Comparison of ENCODE assay signal across 18 cellular contexts in genomic region chrX:17474892-17475291, GRCh38.
DNase-seq lines count a peak whose midpoint lies in the region; ATAC-seq and TF ChIP-seq lines count a peak whose summit lies in the region.
"Had no signal": no experiment of that assay in that cellular context is flagged by ENCODE, and none has a peak within 500 bp of the region (broad histone marks: within the 10 kb centered on the region; RNA-seq: fewer than 3 reads in every experiment).

No MANE protein-coding gene starts in this region.

- H3K27me3 Mint-ChIP-seq in CD4-positive, alpha-beta T cell: no peaks in the 10 kb centered on the region
- H3K27me3 Mint-ChIP-seq: activated CD4-positive, alpha-beta memory T cell treated with anti-CD3 and anti-CD28 coated beads for 36 hours had no signal

- H2AFZ ChIP-seq in PC-3 (ENCODE audit: low read length): no peak overlapping the region

- H3K4me1 Mint-ChIP-seq in CD4-positive, alpha-beta T cell (ENCODE audit: low read depth): no peaks in the 10 kb centered on the region
- H3K4me1 Mint-ChIP-seq: activated naive CD8-positive, alpha-beta T cell treated with anti-CD3 and anti-CD28 coated beads, Interleukin-2, amount 10 ng/mL, durations not matched to agents 7 days and 5 days had no signal

- POLR2A ChIA-PET in PC-3 (lab: Charles Lee; ENCODE audit: unreplicated experiment): no interaction called here
- POLR2A ChIA-PET in CD4-positive, alpha-beta T cell (lab: Charles Lee): no interaction called here

- no peaks in the 10 kb centered on the region for H3K9me2 ChIP-seq in PC-3 (replicated peaks; ENCODE audit: low read length)

- no peaks in the 10 kb centered on the region for H3K36me3 Mint-ChIP-seq in CD4-positive, alpha-beta T cell (ENCODE audit: low read depth)
- H3K36me3 Mint-ChIP-seq: activated CD4-positive, alpha-beta memory T cell treated with anti-CD3 and anti-CD28 coated beads for 36 hours; activated naive CD8-positive, alpha-beta T cell treated with anti-CD3 and anti-CD28 coated beads, Interleukin-2, amount 10 ng/mL, durations not matched to agents 7 days and 5 days had no signal

- CTCF ChIA-PET in PC-3 (lab: Charles Lee): no interaction called here
- CTCF ChIA-PET in CD4-positive, alpha-beta T cell (lab: Charles Lee): no interaction called here

- H4K20me1 ChIP-seq in PC-3 (ENCODE audit: low read length): no peaks in the 10 kb centered on the region

- H3K4me1 ChIP-seq in PC-3 (ENCODE audit: insufficient read depth, low read length): peaks cover 26% of the 10 kb centered on the region
- H3K4me1 ChIP-seq in subcutaneous abdominal adipose tissue (ENCODE audit: control insufficient read depth in 5 of 5, insufficient read depth in 5 of 5, low read length in 5 of 5): peaks cover 0 to 16% (median 0%) of the 10 kb centered on the region in 5 donors

- H3K27ac ChIP-seq in PC-3 (ENCODE audit: low read length) (peak overlapping the region; percentile 77), subcutaneous abdominal adipose tissue (ENCODE audit: low read depth, low read length) (peak overlapping the region; percentile 12)
- no peak overlapping the region for H3K27ac ChIP-seq in CD4-positive, alpha-beta T cell (ENCODE audit: low read depth, low read length)
- H3K27ac ChIP-seq: KMS-11 had no signal

- no peaks in the 10 kb centered on the region for H3F3A ChIP-seq in PC-3 (ENCODE audit: low read length, unreplicated experiment)

- BruUV-seq in PC-3 (replicated peaks; lab: Mats Ljungman, UMichigan): no TSS peak

- H3K9ac ChIP-seq in PC-3 (ENCODE audit: low read length) (peak overlapping the region; percentile 26; the same call in 1 of the 2 replicates), subcutaneous abdominal adipose tissue (ENCODE audit: low read length in 5 of 5) (no peak overlapping the region)
- H3K9ac ChIP-seq: KMS-11 had no signal

- H3K9me3 Mint-ChIP-seq in CD4-positive, alpha-beta T cell: no peaks in the 10 kb centered on the region
- H3K9me3 Mint-ChIP-seq: activated CD4-positive, alpha-beta memory T cell treated with anti-CD3 and anti-CD28 coated beads for 36 hours; activated naive CD8-positive, alpha-beta T cell treated with anti-CD3 and anti-CD28 coated beads, Interleukin-2, amount 10 ng/mL, durations not matched to agents 7 days and 5 days; activated T-cell treated with anti-CD3 and anti-CD28 coated beads, Interleukin-2, amount 50 U/mL, for 72 hours; endodermal cell; nephron had no signal

- H3K4me3 Mint-ChIP-seq in CD4-positive, alpha-beta T cell: no peak overlapping the region
- H3K4me3 Mint-ChIP-seq: activated CD4-positive, alpha-beta memory T cell treated with anti-CD3 and anti-CD28 coated beads for 36 hours; activated naive CD8-positive, alpha-beta T cell treated with anti-CD3 and anti-CD28 coated beads, Interleukin-2, amount 10 ng/mL, durations not matched to agents 7 days and 5 days; activated T-cell treated with anti-CD3 and anti-CD28 coated beads, Interleukin-2, amount 50 U/mL, for 72 hours; endodermal cell; nephron had no signal

- H3K4me2 ChIP-seq in PC-3 (ENCODE audit: low read length): peak overlapping the region; percentile 24
- H3K4me2 ChIP-seq: KMS-11 had no signal

- H3K27me3 ChIP-seq in PC-3 (ENCODE audit: low read length) (no peaks in the 10 kb centered on the region), subcutaneous abdominal adipose tissue (ENCODE audit: control insufficient read depth in 5 of 5, insufficient read depth in 4 of 5, low read length in 5 of 5) (peaks cover 0 to 5% (median 0%) of the 10 kb centered on the region in 5 donors)
- H3K27me3 ChIP-seq in CD4-positive, alpha-beta T cell (ENCODE audit: control insufficient read depth, insufficient read depth, low read length): no peaks in the 10 kb centered on the region

- H3K9me3 ChIP-seq in PC-3 (ENCODE audit: low read length): no peaks in the 10 kb centered on the region
- H3K9me3 ChIP-seq in subcutaneous abdominal adipose tissue (ENCODE audit: control insufficient read depth in 5 of 5, low read length in 5 of 5): no peaks in the 10 kb centered on the region
- no peaks in the 10 kb centered on the region for H3K9me3 ChIP-seq in CD4-positive, alpha-beta T cell (ENCODE audit: control insufficient read depth, low read length)
- H3K9me3 ChIP-seq: Caco-2 had no signal

- 0 out of 2 replicates have a peak, but pooled peaks cover 4% of the 10 kb centered on the region for H3K79me2 ChIP-seq in PC-3 (ENCODE audit: low read length)

- no peak for TF ChIP-seq CTCF in PC-3 (conservative IDR thresholded peaks at IDR 0.05; ENCODE audit: low read depth, low read length)
- TF ChIP-seq CTCF in fibroblast of pulmonary artery (IDR thresholded peaks at IDR 0.05; ENCODE audit: low read length, missing control alignments): no peak
- no peak for TF ChIP-seq CTCF in CD4-positive, alpha-beta T cell (IDR thresholded peaks at IDR 0.05)

- no peak overlapping the region for H3K4me3 ChIP-seq in PC-3 (ENCODE audit: low read length)
- H3K4me3 ChIP-seq in fibroblast of pulmonary artery (replicated peaks; ENCODE audit: low read depth, low read length): no peak overlapping the region
- no peak overlapping the region for H3K4me3 ChIP-seq in subcutaneous abdominal adipose tissue (ENCODE audit: low read depth in 1 of 5, low read length in 5 of 5)
- H3K4me3 ChIP-seq: lung had no signal

- DNase-seq in ELR (ENCODE audit: low read depth) (peak; percentile 74), PC-3 (peak; percentile 82), fibroblast of pulmonary artery (ENCODE audit: low read depth) (peak; percentile 31), DMS79 (lab: John Stamatoyannopoulos, UW) (no peak), NCI-H446 (lab: John Stamatoyannopoulos, UW) (no peak)
- no peak for DNase-seq in CD4-positive, alpha-beta T cell
- DNase-seq: activated CD4-positive, alpha-beta memory T cell treated with anti-CD3 and anti-CD28 coated beads for 36 hours; activated naive CD8-positive, alpha-beta T cell treated with anti-CD3 and anti-CD28 coated beads, Interleukin-2, amount 10 ng/mL, durations not matched to agents 7 days and 5 days; activated T-cell treated with anti-CD3 and anti-CD28 coated beads, Interleukin-2, amount 50 U/mL, for 72 hours; Caco-2; cerebellar nuclear complex; endodermal cell; NCI-H1436 treated with DMSO at 0.1 percent for 48 hours; NCI-H345 had no signal

- H3K36me3 ChIP-seq in PC-3 (ENCODE audit: low read depth, low read length) (no peaks in the 10 kb centered on the region), subcutaneous abdominal adipose tissue (ENCODE audit: control insufficient read depth in 5 of 5, insufficient read depth in 5 of 5, low read length in 5 of 5) (no peaks in the 10 kb centered on the region)

- H3K27ac Mint-ChIP-seq in CD4-positive, alpha-beta T cell: no peak overlapping the region
- H3K27ac Mint-ChIP-seq: activated CD4-positive, alpha-beta memory T cell treated with anti-CD3 and anti-CD28 coated beads for 36 hours; activated naive CD8-positive, alpha-beta T cell treated with anti-CD3 and anti-CD28 coated beads, Interleukin-2, amount 10 ng/mL, durations not matched to agents 7 days and 5 days; activated T-cell treated with anti-CD3 and anti-CD28 coated beads, Interleukin-2, amount 50 U/mL, for 72 hours; endodermal cell had no signal

- peak; percentile 81 for ATAC-seq in PC-3
- no peak for ATAC-seq in CD4-positive, alpha-beta T cell (ENCODE audit: poor library complexity)
- ATAC-seq: activated T-cell treated with anti-CD3 and anti-CD28 coated beads, Interleukin-2, amount 50 U/mL, for 72 hours had no signal

- intact Hi-C loops in PC-3 (cut with micrococcal nuclease): no loop called here
- intact Hi-C loops in CD4-positive, alpha-beta T cell (cut with DNase I, micrococcal nuclease): no loop called here

Comparison
In these comparisons a context has a peak if more than half of its experiments do, and no peak if none do; other contexts are left out.
1. DNase-seq: peak in ELR (single experiment), PC-3 (single experiment) and fibroblast of pulmonary artery (single experiment); none in DMS79 (single experiment), CD4-positive, alpha-beta T cell (0 of 10) and NCI-H446 (0 of 2).